ENCODE assay signal across 1 cellular context in the genomic region with DNA sequence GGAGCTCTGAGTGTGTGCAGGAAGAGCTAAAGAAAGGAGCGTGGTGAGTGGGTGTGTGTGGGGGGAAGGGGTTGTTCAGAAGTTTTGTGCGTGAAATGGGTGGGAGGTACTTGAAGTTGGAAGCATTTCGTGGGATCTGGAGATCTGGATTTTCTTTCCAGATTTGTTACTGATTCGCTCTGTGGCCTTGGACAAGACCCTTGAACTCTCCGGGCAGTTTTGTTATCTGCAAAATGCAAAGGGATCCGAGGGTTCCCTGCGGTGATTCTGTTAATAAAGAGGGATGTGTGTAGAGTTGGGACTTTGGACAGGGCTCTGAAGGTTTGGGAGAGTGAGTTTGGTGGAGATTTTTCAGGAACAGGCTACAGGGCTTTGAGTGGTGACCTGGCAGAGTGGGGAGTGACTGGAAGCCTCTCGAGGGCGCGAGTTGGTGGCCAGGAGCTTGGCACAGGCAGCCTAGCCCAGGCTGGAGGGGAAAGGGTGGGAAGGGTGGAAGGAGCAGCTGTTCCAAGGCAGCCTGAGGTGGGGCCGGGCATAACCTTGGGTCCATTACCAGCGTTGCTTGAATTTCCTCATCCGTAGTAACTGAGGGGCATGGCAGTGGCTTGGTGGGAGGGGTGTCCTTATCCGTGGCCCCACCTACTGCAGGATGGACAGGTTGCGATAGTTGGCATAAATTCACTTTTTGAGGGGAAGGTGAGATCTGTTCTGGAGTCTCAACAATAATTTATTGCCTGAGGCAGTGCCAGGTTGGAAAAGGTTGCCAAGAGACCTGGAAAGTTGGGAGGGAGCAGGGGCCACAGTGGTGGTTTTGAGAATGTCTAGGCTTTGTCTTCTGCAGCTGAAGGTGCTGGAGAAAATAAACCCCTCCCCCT.
TF ChIP-seq lines count a peak whose summit lies in the region.

No MANE protein-coding gene starts in this region.

TF ChIP-seq in SK-N-SH treated with all-trans-retinoic acid at 6 μM for 48 hours, 23 proteins besides CTCF, POLR2A, EP300 and RAD21 (continued from another document):
- TF ChIP-seq TSHZ2 (CRISPR knock-in tag; IDR thresholded peaks at IDR 0.05), result no peak
- TF ChIP-seq ZFP30 (CRISPR knock-in tag; IDR thresholded peaks at IDR 0.05), result no peak
- TF ChIP-seq ZC3H10 (CRISPR knock-in tag; IDR thresholded peaks at IDR 0.05), result no peak
- TF ChIP-seq, protein P1, sequence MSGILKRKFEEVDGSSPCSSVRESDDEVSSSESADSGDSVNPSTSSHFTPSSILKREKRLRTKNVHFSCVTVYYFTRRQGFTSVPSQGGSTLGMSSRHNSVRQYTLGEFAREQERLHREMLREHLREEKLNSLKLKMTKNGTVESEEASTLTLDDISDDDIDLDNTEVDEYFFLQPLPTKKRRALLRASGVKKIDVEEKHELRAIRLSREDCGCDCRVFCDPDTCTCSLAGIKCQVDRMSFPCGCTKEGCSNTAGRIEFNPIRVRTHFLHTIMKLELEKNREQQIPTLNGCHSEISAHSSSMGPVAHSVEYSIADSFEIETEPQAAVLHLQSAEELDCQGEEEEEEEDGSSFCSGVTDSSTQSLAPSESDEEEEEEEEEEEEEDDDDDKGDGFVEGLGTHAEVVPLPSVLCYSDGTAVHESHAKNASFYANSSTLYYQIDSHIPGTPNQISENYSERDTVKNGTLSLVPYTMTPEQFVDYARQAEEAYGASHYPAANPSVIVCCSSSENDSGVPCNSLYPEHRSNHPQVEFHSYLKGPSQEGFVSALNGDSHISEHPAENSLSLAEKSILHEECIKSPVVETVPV (CRISPR knock-in tag; IDR thresholded peaks at IDR 0.05), result no peak
- no peak for TF ChIP-seq BACH2 (CRISPR knock-in tag; IDR thresholded peaks at IDR 0.05; ENCODE audit: borderline replicate concordance)
- TF ChIP-seq, protein P2, sequence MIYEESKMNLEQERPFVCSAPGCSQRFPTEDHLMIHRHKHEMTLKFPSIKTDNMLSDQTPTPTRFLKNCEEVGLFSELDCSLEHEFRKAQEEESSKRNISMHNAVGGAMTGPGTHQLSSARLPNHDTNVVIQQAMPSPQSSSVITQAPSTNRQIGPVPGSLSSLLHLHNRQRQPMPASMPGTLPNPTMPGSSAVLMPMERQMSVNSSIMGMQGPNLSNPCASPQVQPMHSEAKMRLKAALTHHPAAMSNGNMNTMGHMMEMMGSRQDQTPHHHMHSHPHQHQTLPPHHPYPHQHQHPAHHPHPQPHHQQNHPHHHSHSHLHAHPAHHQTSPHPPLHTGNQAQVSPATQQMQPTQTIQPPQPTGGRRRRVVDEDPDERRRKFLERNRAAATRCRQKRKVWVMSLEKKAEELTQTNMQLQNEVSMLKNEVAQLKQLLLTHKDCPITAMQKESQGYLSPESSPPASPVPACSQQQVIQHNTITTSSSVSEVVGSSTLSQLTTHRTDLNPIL (CRISPR knock-in tag; IDR thresholded peaks at IDR 0.05; ENCODE audit: low read depth), result no peak
